11 cellular contexts compared by ENCODE assay signal in genomic region chr7:104986623-104987259, GRCh38. TPM values are rescaled to one million over a fixed set of nuclear protein-coding genes. Genes with fewer than 3 reads are reported as not detected.
DNase-seq lines count a peak whose midpoint lies in the region; ATAC-seq, FAIRE-seq and TF ChIP-seq lines count a peak whose summit lies in the region.
"Had no signal": no experiment of that assay in that cellular context is flagged by ENCODE, and none has a peak within 500 bp of the region (broad histone marks: within the 10 kb centered on the region; RNA-seq: fewer than 3 reads in every experiment).

No MANE protein-coding gene starts in this region.

- H3K4me3 Mint-ChIP-seq in CD8-positive, alpha-beta T cell: no peak overlapping the region

- H3K9ac ChIP-seq in Karpas-422 (ENCODE audit: low read length) (peak overlapping the region; percentile 76), GM12878 (ENCODE audit: control insufficient read depth, insufficient read depth, low read length) (no peak overlapping the region), trophoblast cell (ENCODE audit: low read length) (no peak overlapping the region)

- H3K4ac ChIP-seq in trophoblast cell (ENCODE audit: low read depth, low read length): peak overlapping the region; percentile 36

- H4K12ac ChIP-seq in trophoblast cell (ENCODE audit: low read depth, low read length): no peak overlapping the region

- no peaks in the 10 kb centered on the region for H3K27me3 Mint-ChIP-seq in CD8-positive, alpha-beta T cell (ENCODE audit: low read depth)

- TF ChIP-seq RAD21 in GM12878 (IDR thresholded peaks at IDR 0.05; ENCODE audit: insufficient read depth, low read depth, low read length): no peak

- no peak overlapping the region for H4K91ac ChIP-seq in trophoblast cell (ENCODE audit: low read depth, low read length)

- H2BK12ac ChIP-seq in trophoblast cell (ENCODE audit: low read length): no peak overlapping the region

- BruUV-seq in GM12878 (replicated peaks; lab: Mats Ljungman, UMichigan): no TSS peak

- TF ChIP-seq CTCF in CD8-positive, alpha-beta T cell (IDR thresholded peaks at IDR 0.05): no peak
- no peak for TF ChIP-seq CTCF in GM12878 (IDR thresholded peaks at IDR 0.05 in 2 of 3, conservative IDR thresholded peaks at IDR 0.05 in 1 of 3; ENCODE audit: control insufficient read depth in 2 of 3, extremely low read depth in 1 of 3, insufficient read depth in 1 of 3, low read depth in 3 of 3, low read length in 3 of 3)

- H4K8ac ChIP-seq in trophoblast cell (ENCODE audit: low read depth, low read length): no peak overlapping the region

- TF ChIP-seq POLR2A in GM12878 (IDR thresholded peaks at IDR 0.05; ENCODE audit: low read depth, low read length): no peak

- no peak for DNase-seq in CD8-positive, alpha-beta T cell
- peak; percentile 67 for DNase-seq in Karpas-422
- no peak for DNase-seq in GM12878 (ENCODE audit: low read depth, low spot score)
- no peak for DNase-seq in trophoblast cell
- no peak for DNase-seq in activated effector memory CD4-positive, alpha-beta T cell treated with Interleukin-2 at 50 U/mL for 16 hours
- no peak for DNase-seq in right cardiac atrium
- DNase-seq: cerebellar nuclear complex, DMS153, NCI-H446 had no signal

- H3K27ac ChIP-seq in CD8-positive, alpha-beta T cell (ENCODE audit: low read depth, low read length): no peak overlapping the region
- H3K27ac ChIP-seq in Karpas-422 (ENCODE audit: low read length) (peak overlapping the region; percentile 63), GM12878 (ENCODE audit: control insufficient read depth, insufficient read depth) (no peak overlapping the region), trophoblast cell (ENCODE audit: low read depth, low read length) (no peak overlapping the region), right cardiac atrium (ENCODE audit: low read length) (no peak overlapping the region)

- H3K4me3 ChIP-seq in CD8-positive, alpha-beta T cell (ENCODE audit: low read depth, low read length): no peak overlapping the region
- H3K4me3 ChIP-seq in Karpas-422 (ENCODE audit: low read length): peak overlapping the region; percentile 71; the same call in 1 of the 2 replicates
- H3K4me3 ChIP-seq in GM12878: no peak overlapping the region
- no peak overlapping the region for H3K4me3 ChIP-seq in trophoblast cell (ENCODE audit: low read depth, low read length)
- no peak overlapping the region for H3K4me3 ChIP-seq in right cardiac atrium (ENCODE audit: low read length)

- POLR2A ChIA-PET in CD8-positive, alpha-beta T cell (lab: Charles Lee): interaction anchor here (0.7 to 2.5 kb wide), 6 partner anchors 13 to 96 kb away, joined by 3 to 13 read pairs (median 3); no protein-coding TSS in a partner anchor
- POLR2A ChIA-PET in GM12878 (lab: Charles Lee): interaction anchor here (0.6 to 7.9 kb wide), 8 partner anchors 9 to 39 kb away, joined by 3 to 83 read pairs (median 6); no protein-coding TSS in a partner anchor

- H3K27me3 ChIP-seq in CD8-positive, alpha-beta T cell (ENCODE audit: insufficient read depth, low read length): no peaks in the 10 kb centered on the region
- no peaks in the 10 kb centered on the region for H3K27me3 ChIP-seq in Karpas-422 (ENCODE audit: low read length)
- no peaks in the 10 kb centered on the region for H3K27me3 ChIP-seq in GM12878 (replicated peaks in 1 of 2; ENCODE audit: control insufficient read depth in 2 of 2, insufficient read depth in 2 of 2, low read length in 1 of 2)
- H3K27me3 ChIP-seq in trophoblast cell (ENCODE audit: insufficient read depth, low read length): no peaks in the 10 kb centered on the region
- H3K27me3 ChIP-seq in right cardiac atrium (ENCODE audit: control insufficient read depth, insufficient read depth): no peaks in the 10 kb centered on the region

- no peak overlapping the region for H2BK120ac ChIP-seq in trophoblast cell (ENCODE audit: insufficient read depth, low read length, poor library complexity)

- CTCF ChIA-PET in CD8-positive, alpha-beta T cell (lab: Charles Lee): interaction anchor here (0.7 kb wide), 1 partner anchor 264 kb away, joined by 3 read pairs; no protein-coding TSS in a partner anchor
- CTCF ChIA-PET in GM12878 (lab: Yijun Ruan, JAX): interaction anchor here (0.7 to 6.9 kb wide), 7 partner anchors 15 to 103 kb away, joined by 3 to 97 read pairs (median 5); partner anchors contain the start of gene KMT2E

- H3K36me3 ChIP-seq in CD8-positive, alpha-beta T cell (ENCODE audit: insufficient read depth, low read length): peaks cover 5% of the 10 kb centered on the region
- H3K36me3 ChIP-seq in Karpas-422 (ENCODE audit: insufficient read depth, low read length) (peaks cover 7% of the 10 kb centered on the region; the same call in 1 of the 2 replicates), GM12878 (ENCODE audit: control insufficient read depth in 2 of 2, insufficient read depth in 2 of 2, low read length in 1 of 2) (peaks cover 0 to 11% of the 10 kb centered on the region in 2 experiments; a peak in 2 of 4 replicates), trophoblast cell (ENCODE audit: control insufficient read depth in 1 of 2, insufficient read depth in 2 of 2, low read length in 2 of 2) (peaks cover 11 to 15% of the 10 kb centered on the region in 2 experiments)

- H3K18ac ChIP-seq in trophoblast cell (ENCODE audit: low read length): no peak overlapping the region

- H2AFZ ChIP-seq in Karpas-422 (ENCODE audit: low read length) (no peak overlapping the region), GM12878 (ENCODE audit: control insufficient read depth, low read depth, low read length) (no peak overlapping the region), trophoblast cell (ENCODE audit: insufficient read depth, low read length, poor library complexity) (no peak overlapping the region)

- 51% methylated on average over 6 of the region's 6 CpGs for WGBS in GM12878 (ENCODE audit: insufficient coverage, insufficient replicate concordance, low lambda C conversion rate, missing lambda C conversion rate)
- no CpG with 5 or more reads among the region's 6 CpGs for WGBS in trophoblast cell (ENCODE audit: extremely low coverage, insufficient coverage, insufficient read length)
- 76% methylated on average over 6 of the region's 6 CpGs for WGBS in right cardiac atrium

- no peak overlapping the region for H2BK5ac ChIP-seq in trophoblast cell (ENCODE audit: low read depth, low read length, poor library complexity)

- intact Hi-C loops in CD8-positive, alpha-beta T cell (cut with DNase I, micrococcal nuclease): loop anchor here in 1 of 2 experiments (5.0 kb wide), 1 partner anchor 301 kb away; no protein-coding TSS in a partner anchor
- intact Hi-C loops in GM12878 (cut with micrococcal nuclease; ENCODE audit: unreplicated experiment): loop anchor here (10.0 kb wide), 1 partner anchor 438 kb away; no protein-coding TSS in a partner anchor
- intact Hi-C loops in right cardiac atrium (cut with DNase I): no loop called here

- no peaks in the 10 kb centered on the region for H3K9me2 ChIP-seq in Karpas-422 (replicated peaks; ENCODE audit: insufficient read depth, low read length)

- TF ChIP-seq EP300 in GM12878 (IDR thresholded peaks at IDR 0.05; ENCODE audit: borderline replicate concordance in 1 of 2, control insufficient read depth in 1 of 2, low read depth in 2 of 2, low read length in 2 of 2): no peak

- peaks cover 33% of the 10 kb centered on the region for H3K36me3 Mint-ChIP-seq in CD8-positive, alpha-beta T cell

- RAD21 ChIA-PET in GM12878 (lab: Charles Lee; ENCODE audit: unreplicated experiment): interaction anchor here (0.8 to 2.0 kb wide), 3 partner anchors 21 to 40 kb away, joined by 3 to 8 read pairs (median 5); no protein-coding TSS in a partner anchor

- H3K4me1 Mint-ChIP-seq in CD8-positive, alpha-beta T cell (ENCODE audit: low read depth): peaks cover 59% of the 10 kb centered on the region

- no peak for FAIRE-seq in GM12878 (lab: Jason Lieb, UNC)

- no peak overlapping the region for H3K14ac ChIP-seq in trophoblast cell (ENCODE audit: low read length)

- peaks cover 42% of the 10 kb centered on the region for H3K4me1 ChIP-seq in CD8-positive, alpha-beta T cell (ENCODE audit: insufficient read depth, low read length)
- H3K4me1 ChIP-seq in Karpas-422 (ENCODE audit: low read length) (peaks cover 18% of the 10 kb centered on the region), GM12878 (ENCODE audit: control insufficient read depth, insufficient read depth, low read length) (peaks cover 7% of the 10 kb centered on the region; the same call in 1 of the 2 replicates), trophoblast cell (ENCODE audit: control insufficient read depth in 1 of 2, insufficient read depth in 2 of 2, low read length in 2 of 2) (peaks cover 6 to 8% of the 10 kb centered on the region in 2 experiments), right cardiac atrium (ENCODE audit: control insufficient read depth, insufficient read depth, low read length) (peaks cover 9% of the 10 kb centered on the region)

- SMC1A ChIA-PET in GM12878 (lab: Charles Lee; ENCODE audit: uncharacterized antibody, unreplicated experiment): interaction anchor here (0.6 to 15.6 kb wide), 7 partner anchors 10 to 325 kb away, joined by 3 to 270 read pairs (median 3); partner anchors contain the start of gene KMT2E

- no peak for ATAC-seq in CD8-positive, alpha-beta T cell
- ATAC-seq in GM12878 (no peak), GM21619 (IDR thresholded peaks at IDR 0.05; ENCODE audit: unreplicated experiment) (no peak), right cardiac atrium (no peak)
- ATAC-seq: Right ventricle myocardium inferior had no signal

- H3K27ac Mint-ChIP-seq in CD8-positive, alpha-beta T cell: peak overlapping the region; percentile 72

- H2AK5ac ChIP-seq in trophoblast cell (ENCODE audit: low read length): no peak overlapping the region

- peaks cover 8% of the 10 kb centered on the region for H3K79me1 ChIP-seq in trophoblast cell (ENCODE audit: low read length)

- H4K20me1 ChIP-seq in Karpas-422 (ENCODE audit: insufficient read depth, low read depth, low read length) (peaks cover 37% of the 10 kb centered on the region; the same call in 1 of the 2 replicates), GM12878 (ENCODE audit: control insufficient read depth, insufficient read depth) (no peaks in the 10 kb centered on the region; the same call in 1 of the 2 replicates)

- H3K4me2 ChIP-seq in Karpas-422 (ENCODE audit: low read depth, low read length, poor library complexity, severe bottlenecking): no peak overlapping the region
- H3K4me2 ChIP-seq in GM12878 (ENCODE audit: control insufficient read depth, insufficient read depth): no peak overlapping the region
- H3K4me2 ChIP-seq in trophoblast cell (ENCODE audit: low read length): no peak overlapping the region

- in situ Hi-C loops in GM12878 (cut with MboI): no loop called here

- H3K9me3 Mint-ChIP-seq in CD8-positive, alpha-beta T cell: no peaks in the 10 kb centered on the region

- no peaks in the 10 kb centered on the region for H3K9me3 ChIP-seq in CD8-positive, alpha-beta T cell (ENCODE audit: low read length)
- H3K9me3 ChIP-seq in Karpas-422 (ENCODE audit: low read length): no peaks in the 10 kb centered on the region
- H3K9me3 ChIP-seq in GM12878 (replicated peaks; ENCODE audit: control insufficient read depth, insufficient read depth, low read length): no peaks in the 10 kb centered on the region
- no peaks in the 10 kb centered on the region for H3K9me3 ChIP-seq in trophoblast cell (ENCODE audit: insufficient read depth, low read depth, low read length)
- no peaks in the 10 kb centered on the region for H3K9me3 ChIP-seq in right cardiac atrium (ENCODE audit: control insufficient read depth, low read length)

- H3K23ac ChIP-seq in trophoblast cell (ENCODE audit: low read length): no peak overlapping the region

- H3K79me2 ChIP-seq in Karpas-422 (ENCODE audit: low read length) (peaks cover 30% of the 10 kb centered on the region), GM12878 (ENCODE audit: control insufficient read depth, insufficient read depth, low read length) (peaks cover 55% of the 10 kb centered on the region), trophoblast cell (ENCODE audit: control insufficient read depth, insufficient read depth, low read length, poor library complexity) (peaks cover 15% of the 10 kb centered on the region)

RNA-seq across cellular contexts. Expression of gene KMT2E, which starts 27.3 kb away (rescaled TPM):
- 100 to 1,000 TPM; 320 TPM for total RNA-seq in CD8-positive, alpha-beta T cell
- 95.3 and 107 TPM in 2 replicates for total RNA-seq in Karpas-422 (2014; rRNA removed; shearing (Covaris generic); ENCODE audit: low replicate concordance)
- total RNA-seq in GM12878 (2013; cell fraction: nucleolus; rRNA removed): 543 and 556 TPM in 2 replicates
- 34.1 and 39.9 TPM in 2 replicates for total RNA-seq in GM12878 (2014; rRNA removed)
- 34.4 and 36.9 TPM in 2 replicates for total RNA-seq in GM12878 (2014; rRNA removed; fragmentation: Illumina TruSeq; extraction: Trizol)
- 48.1 and 52.7 TPM in 2 replicates for total RNA-seq in GM12878 (2021)
- 31.8 TPM for polyA plus RNA-seq in GM12878 (2011; ENCODE audit: low read depth)
- 15.1 and 15.6 TPM in 2 replicates for polyA plus RNA-seq in GM12878 (2011; rRNA removed)
- polyA plus RNA-seq in GM12878 (2011; cell fraction: cytosol; rRNA removed): 12.7 and 30.2 TPM in 2 replicates
- 59.7 and 78.0 TPM in 2 replicates for polyA plus RNA-seq in GM12878 (2011; cell fraction: nucleus; rRNA removed)
- 37.8 and 37.9 TPM in 2 replicates for polyA plus RNA-seq in GM12878 (2012)
- 34.1 and 48.6 TPM in 2 replicates for polyA plus RNA-seq in GM12878 (2014; fragmentation: Illumina TruSeq; extraction: Trizol)
- polyA plus RNA-seq in GM12878 (2014; fragmentation: Nextera tagmentation; extraction: Ambion mirVana): 10 to 100 TPM; 13.2 to 16.0 TPM
- polyA plus RNA-seq in GM12878 (2014; rRNA removed): 15.5 and 18.7 TPM in 2 replicates
- polyA plus RNA-seq in GM12878 (2016; fragmentation: Nextera tagmentation; extraction: Ambion mirVana): 10 to 100 TPM; 66.2 to 68.1 TPM
- 97.8 and 117 TPM in 2 replicates for polyA minus RNA-seq in GM12878 (2011; rRNA and poly(A)+ RNA removed)
- 26.5 and 28.8 TPM in 2 replicates for polyA minus RNA-seq in GM12878 (2011; cell fraction: cytosol; rRNA and poly(A)+ RNA removed)
- polyA minus RNA-seq in GM12878 (2011; cell fraction: nucleus; rRNA and poly(A)+ RNA removed): 140 and 180 TPM in 2 replicates
- 25.0 and 25.8 TPM in 2 replicates for polyA plus RNA-seq in trophoblast cell (2013)
- 10 to 100 TPM; 49.2 to 73.1 (median 59.1) TPM for total RNA-seq in right cardiac atrium
- polyA plus RNA-seq in right cardiac atrium: 17.8 TPM
